In genomic region chrX:107465932-107466620, GRCh38 we compare ENCODE assay signal across 15 cellular contexts. TPM values are rescaled to one million over a fixed set of nuclear protein-coding genes. Genes with fewer than 3 reads are reported as not detected.
DNase-seq lines count a peak whose midpoint lies in the region; ATAC-seq and TF ChIP-seq lines count a peak whose summit lies in the region.
"Had no signal": no experiment of that assay in that cellular context is flagged by ENCODE, and none has a peak within 500 bp of the region (broad histone marks: within the 10 kb centered on the region; RNA-seq: fewer than 3 reads in every experiment).

No MANE protein-coding gene starts in this region.

- H3K27me3 ChIP-seq in GM06990 (replicated peaks; ENCODE audit: control insufficient read depth, insufficient read depth, low read length) = no peaks in the 10 kb centered on the region

- no peaks in the 10 kb centered on the region for H3K9me3 Mint-ChIP-seq in naive thymus-derived CD8-positive, alpha-beta T cell
- no peaks in the 10 kb centered on the region for H3K9me3 Mint-ChIP-seq in natural killer cell treated with Interleukin-12 subunit alpha and Interleukin-12 subunit beta and Interleukin-15 and Interleukin-18, amount 100 ng/mL, for 72 hours

- H3K27me3 Mint-ChIP-seq in naive thymus-derived CD8-positive, alpha-beta T cell = peaks cover 0 to 11% (median 5%) of the 10 kb centered on the region in 5 donors
- peaks cover 0 to 14% of the 10 kb centered on the region in 2 donors for H3K27me3 Mint-ChIP-seq in natural killer cell treated with Interleukin-12 subunit alpha and Interleukin-12 subunit beta and Interleukin-15 and Interleukin-18, amount 100 ng/mL, for 72 hours

- H3K4me3 ChIP-seq in GM06990 (replicated peaks; ENCODE audit: low read depth, low read length) = no peak overlapping the region
- H3K4me3 ChIP-seq: GM23248, K562 had no signal

- ATAC-seq in GM19025 (IDR thresholded peaks at IDR 0.05; ENCODE audit: low read depth, unreplicated experiment) = peak; percentile 78
- ATAC-seq in GM21825 (IDR thresholded peaks at IDR 0.05; ENCODE audit: unreplicated experiment) = peak; percentile 83
- peak; percentile 92 for ATAC-seq in HG03175 (IDR thresholded peaks at IDR 0.05; ENCODE audit: unreplicated experiment)
- no peak for ATAC-seq in naive thymus-derived CD8-positive, alpha-beta T cell
- no peak for ATAC-seq in natural killer cell treated with Interleukin-12 subunit alpha and Interleukin-12 subunit beta and Interleukin-15 and Interleukin-18, amount 100 ng/mL, for 72 hours
- ATAC-seq: K562, left ventricle myocardium superior had no signal

- TF ChIP-seq CTCF in GM06990 (IDR thresholded peaks at IDR 0.05; ENCODE audit: insufficient read depth, low read length, poor library complexity, severe bottlenecking) = no peak

- H3K4me1 Mint-ChIP-seq in naive thymus-derived CD8-positive, alpha-beta T cell = no peaks in the 10 kb centered on the region
- peaks cover 0 to 7% of the 10 kb centered on the region in 2 donors for H3K4me1 Mint-ChIP-seq in natural killer cell treated with Interleukin-12 subunit alpha and Interleukin-12 subunit beta and Interleukin-15 and Interleukin-18, amount 100 ng/mL, for 72 hours (ENCODE audit: low read depth in 2 of 2)

- H3K4me3 Mint-ChIP-seq in naive thymus-derived CD8-positive, alpha-beta T cell = no peak overlapping the region
- H3K4me3 Mint-ChIP-seq in natural killer cell treated with Interleukin-12 subunit alpha and Interleukin-12 subunit beta and Interleukin-15 and Interleukin-18, amount 100 ng/mL, for 72 hours = no peak overlapping the region

- H3K27ac Mint-ChIP-seq in naive thymus-derived CD8-positive, alpha-beta T cell = no peak overlapping the region
- H3K27ac Mint-ChIP-seq in natural killer cell treated with Interleukin-12 subunit alpha and Interleukin-12 subunit beta and Interleukin-15 and Interleukin-18, amount 100 ng/mL, for 72 hours = no peak overlapping the region

- POLR2A ChIA-PET in naive thymus-derived CD8-positive, alpha-beta T cell (lab: Charles Lee) = no interaction called here

- peak; percentile 62 for DNase-seq in GM06990 (ENCODE audit: extremely low read depth, insufficient read length)
- DNase-seq in naive thymus-derived CD8-positive, alpha-beta T cell = no peak
- DNase-seq in NCI-H226 = no peak
- DNase-seq in natural killer cell treated with Interleukin-12 subunit alpha and Interleukin-12 subunit beta and Interleukin-15 and Interleukin-18, amount 100 ng/mL, for 72 hours (ENCODE audit: low spot score) = no peak
- DNase-seq in NCI-H82 (lab: John Stamatoyannopoulos, UW) = no peak
- DNase-seq: effector memory CD4-positive, alpha-beta T cell; EL; GM23248; head of caudate nucleus; left ventricle myocardium superior; occipital lobe had no signal

- H3K36me3 ChIP-seq in GM06990 (ENCODE audit: control insufficient read depth, insufficient read depth, low read length) = no peaks in the 10 kb centered on the region

- no peaks in the 10 kb centered on the region for H3K36me3 Mint-ChIP-seq in naive thymus-derived CD8-positive, alpha-beta T cell
- H3K36me3 Mint-ChIP-seq in natural killer cell treated with Interleukin-12 subunit alpha and Interleukin-12 subunit beta and Interleukin-15 and Interleukin-18, amount 100 ng/mL, for 72 hours = no peaks in the 10 kb centered on the region

RNA-seq across cellular contexts. Expression of gene FRMPD3, which starts 16.6 kb away (rescaled TPM):
- under 1 TPM; 0.11 to 0.13 TPM for total RNA-seq in naive thymus-derived CD8-positive, alpha-beta T cell
- polyA plus RNA-seq in naive thymus-derived CD8-positive, alpha-beta T cell = under 1 TPM in 1 of 3 donors, not detected in 2; 0.10 TPM
- total RNA-seq in natural killer cell treated with Interleukin-12 subunit alpha and Interleukin-12 subunit beta and Interleukin-15 and Interleukin-18, amount 100 ng/mL, for 72 hours = under 1 TPM; 0.05 to 0.17 TPM
- total RNA-seq: GM23248, K562, left ventricle myocardium superior had no signal
- polyA plus RNA-seq: GM23248, K562 had no signal

Comparison
In these comparisons a context has a peak if more than half of its experiments do, and no peak if none do; other contexts are left out.
1. ATAC-seq: peak in GM19025 (single experiment), GM21825 (single experiment) and HG03175 (single experiment); none in naive thymus-derived CD8-positive, alpha-beta T cell (0 of 2) and natural killer cell treated with Interleukin-12 subunit alpha and Interleukin-12 subunit beta and Interleukin-15 and Interleukin-18, amount 100 ng/mL, for 72 hours (0 of 2).